23 cellular contexts compared by ENCODE assay signal in the genomic region with DNA sequence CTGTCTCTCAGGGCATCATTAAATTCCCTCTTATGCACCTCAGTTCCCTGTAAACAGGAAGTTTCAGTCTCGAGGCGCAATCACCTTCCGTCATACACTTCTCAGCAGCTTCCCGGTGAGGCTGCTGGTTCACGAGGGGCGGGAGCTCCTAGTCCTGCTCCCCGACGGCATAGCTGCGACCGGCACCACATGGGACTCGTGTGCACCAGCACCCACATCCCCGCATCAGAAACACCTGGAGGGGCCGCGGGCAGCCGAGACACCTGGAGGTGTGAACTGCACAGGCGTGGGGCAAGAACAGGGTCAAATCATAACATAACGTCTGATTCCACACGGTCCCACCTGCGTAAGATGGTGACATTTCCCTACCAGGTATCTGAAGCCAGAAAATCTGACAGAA.
"Had no signal": no experiment of that assay in that cellular context is flagged by ENCODE, and none has a peak within 500 bp of the region (broad histone marks: within the 10 kb centered on the region; RNA-seq: fewer than 3 reads in every experiment).

No MANE protein-coding gene starts in this region.

- H3K36me3 ChIP-seq: adrenal gland, ascending aorta, brain microvascular endothelial cell, gastrocnemius medialis, prostate gland, upper lobe of left lung had no signal

- H3K27ac ChIP-seq: adrenal gland, ascending aorta, brain microvascular endothelial cell, gastrocnemius medialis, prostate gland, upper lobe of left lung, VCaP had no signal

- H3K9me3 Mint-ChIP-seq: activated CD4-positive, alpha-beta T cell treated with anti-CD3 and anti-CD28 coated beads, Interleukin-2, amount 10 ng/mL, durations not matched to agents 7 days and 5 days; activated CD8-positive, alpha-beta T cell treated with anti-CD3 and anti-CD28 coated beads for 36 hours; activated T-helper 1 cell treated with anti-CD3 and anti-CD28 coated beads, Interleukin-12 subunit alpha, Interleukin-12 subunit beta, Interleukin-2, Interleukin-4 antibody, amounts not matched to agents 30 ng/mL and 10 ng/mL and 1 ng/mL, durations not matched to agents 14 hours and 24 hours and 36 hours; memory B cell; stimulated activated naive CD8-positive, alpha-beta T cell treated with anti-CD3 and anti-CD28 coated beads, Interleukin-15, Interleukin-2, amounts not matched to agents 100 ng/mL and 50 ng/mL, for 24 hours; T-cell; T-helper 2 cell treated with Interferon-gamma antibody and Interleukin-4, amounts not matched to agents 5 μg/mL and 100 μg/mL, for 36 hours had no signal

- H3K36me3 Mint-ChIP-seq: activated naive CD8-positive, alpha-beta T cell; memory B cell; naive thymus-derived CD4-positive, alpha-beta T cell; T-cell had no signal

- H3K27me3 ChIP-seq: adrenal gland, ascending aorta, brain microvascular endothelial cell, gastrocnemius medialis, upper lobe of left lung had no signal

- H3K4me1 ChIP-seq: prostate gland, upper lobe of left lung had no signal

- H3K4me1 Mint-ChIP-seq: activated CD4-positive, alpha-beta T cell treated with anti-CD3 and anti-CD28 coated beads, Interleukin-2, amount 10 ng/mL, durations not matched to agents 7 days and 5 days; memory B cell; naive thymus-derived CD4-positive, alpha-beta T cell had no signal

- ATAC-seq: activated CD8-positive, alpha-beta T cell treated with anti-CD3 and anti-CD28 coated beads for 36 hours; gastrocnemius medialis; naive thymus-derived CD4-positive, alpha-beta T cell; right cardiac atrium; T-cell had no signal

- H3K27ac Mint-ChIP-seq: activated CD4-positive, alpha-beta T cell treated with anti-CD3 and anti-CD28 coated beads, Interleukin-2, amount 10 ng/mL, durations not matched to agents 7 days and 5 days; activated CD8-positive, alpha-beta T cell treated with anti-CD3 and anti-CD28 coated beads for 36 hours; activated naive CD8-positive, alpha-beta T cell; activated T-helper 1 cell treated with anti-CD3 and anti-CD28 coated beads, Interleukin-12 subunit alpha, Interleukin-12 subunit beta, Interleukin-2, Interleukin-4 antibody, amounts not matched to agents 30 ng/mL and 10 ng/mL and 1 ng/mL, durations not matched to agents 14 hours and 24 hours and 36 hours; memory B cell; naive thymus-derived CD4-positive, alpha-beta T cell; stimulated activated naive CD8-positive, alpha-beta T cell treated with anti-CD3 and anti-CD28 coated beads, Interleukin-15, Interleukin-2, amounts not matched to agents 100 ng/mL and 50 ng/mL, for 24 hours; T-cell; T-helper 2 cell treated with Interferon-gamma antibody and Interleukin-4, amounts not matched to agents 5 μg/mL and 100 μg/mL, for 36 hours had no signal

- H3K9me3 ChIP-seq: adrenal gland, ascending aorta, gastrocnemius medialis, prostate gland, upper lobe of left lung had no signal

- H3K4me3 Mint-ChIP-seq: activated CD4-positive, alpha-beta T cell treated with anti-CD3 and anti-CD28 coated beads, Interleukin-2, amount 10 ng/mL, durations not matched to agents 7 days and 5 days; activated CD8-positive, alpha-beta T cell treated with anti-CD3 and anti-CD28 coated beads for 36 hours; activated naive CD8-positive, alpha-beta T cell; activated T-helper 1 cell treated with anti-CD3 and anti-CD28 coated beads, Interleukin-12 subunit alpha, Interleukin-12 subunit beta, Interleukin-2, Interleukin-4 antibody, amounts not matched to agents 30 ng/mL and 10 ng/mL and 1 ng/mL, durations not matched to agents 14 hours and 24 hours and 36 hours; memory B cell; naive thymus-derived CD4-positive, alpha-beta T cell; stimulated activated naive CD8-positive, alpha-beta T cell treated with anti-CD3 and anti-CD28 coated beads, Interleukin-15, Interleukin-2, amounts not matched to agents 100 ng/mL and 50 ng/mL, for 24 hours; T-cell; T-helper 2 cell treated with Interferon-gamma antibody and Interleukin-4, amounts not matched to agents 5 μg/mL and 100 μg/mL, for 36 hours had no signal

- DNase-seq: activated CD4-positive, alpha-beta T cell treated with anti-CD3 and anti-CD28 coated beads, Interleukin-2, amount 10 ng/mL, durations not matched to agents 7 days and 5 days; activated CD4-positive, CD25-positive, alpha-beta regulatory T cell treated with anti-CD3 and anti-CD28 coated beads, Interleukin-2, amount 50 U/mL, for 72 hours; activated CD8-positive, alpha-beta T cell treated with anti-CD3 and anti-CD28 coated beads for 36 hours; adrenal gland; brain microvascular endothelial cell; central memory CD4-positive, alpha-beta T cell; dermis blood vessel endothelial cell; effector memory CD4-positive, alpha-beta T cell; gastrocnemius medialis; hypothalamus; naive thymus-derived CD4-positive, alpha-beta T cell; stimulated activated CD4-positive, alpha-beta T cell treated with anti-CD3 and anti-CD28 coated beads, Interleukin-1b, Interleukin-23, amount 100 ng/mL, for 48 hours; T-cell; upper lobe of left lung had no signal

- H3K4me3 ChIP-seq: adrenal gland, ascending aorta, gastrocnemius medialis, prostate gland, upper lobe of left lung had no signal
